6 cellular contexts compared by ENCODE assay signal in the genomic region with DNA sequence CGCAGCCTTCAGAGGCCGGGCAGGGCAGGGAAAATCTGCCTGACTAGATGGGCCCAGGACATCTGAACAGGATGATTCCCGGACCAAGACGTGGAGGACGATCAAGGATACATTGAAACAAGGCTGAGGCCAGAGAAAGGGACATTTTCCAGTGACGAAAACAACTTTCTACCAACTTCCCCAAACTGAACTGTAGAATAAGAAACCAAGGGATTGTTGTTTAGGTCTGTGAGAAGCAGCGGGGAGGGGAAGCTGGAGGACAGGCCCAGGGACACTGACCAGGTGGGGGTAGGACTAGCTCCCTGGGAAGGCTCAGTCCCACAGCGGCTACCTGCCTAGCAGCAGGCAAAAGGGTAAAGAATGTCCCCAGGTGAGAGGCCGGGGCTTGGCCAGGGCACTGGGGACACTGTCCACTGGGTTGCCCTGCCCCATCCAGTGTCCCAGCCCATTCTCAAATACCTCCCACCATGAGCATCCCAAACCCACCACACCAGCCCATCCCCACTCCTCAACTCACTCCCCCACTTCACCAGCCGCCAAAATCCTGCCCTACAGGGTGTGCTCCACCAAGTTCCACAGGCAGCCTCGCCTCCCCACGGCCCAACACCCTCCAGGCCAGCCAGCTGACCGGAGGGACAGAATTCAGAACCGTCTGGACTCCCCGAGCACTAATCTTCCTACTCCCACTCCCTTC. TPM values are rescaled to one million over a fixed set of nuclear protein-coding genes. Genes with fewer than 3 reads are reported as not detected.
DNase-seq lines count a peak whose midpoint lies in the region; ATAC-seq and TF ChIP-seq lines count a peak whose summit lies in the region.

No MANE protein-coding gene starts in this region.

- H3K4me3 ChIP-seq in choroid plexus epithelial cell (ENCODE audit: low read depth, low read length), result peak overlapping the region; percentile 99
- H3K4me3 ChIP-seq in ovary, result peak overlapping the region; percentile 90

- TF ChIP-seq EP300 in ovary (IDR thresholded peaks at IDR 0.05), result no peak

- H3K27me3 ChIP-seq in H9 (ENCODE audit: insufficient read depth, low read length), result no peaks in the 10 kb centered on the region
- no peaks in the 10 kb centered on the region for H3K27me3 ChIP-seq in ovary

- H4K91ac ChIP-seq in H9 (ENCODE audit: insufficient read length, low read depth, low read length), result no peak overlapping the region

- H3K9me3 Mint-ChIP-seq in H9, result no peaks in the 10 kb centered on the region
- no peaks in the 10 kb centered on the region for H3K9me3 Mint-ChIP-seq in activated CD4-positive, alpha-beta memory T cell treated with anti-CD3 and anti-CD28 coated beads for 36 hours
- no peaks in the 10 kb centered on the region for H3K9me3 Mint-ChIP-seq in HFFc6

- no peak for ATAC-seq in GM18505 (IDR thresholded peaks at IDR 0.05; ENCODE audit: unreplicated experiment)

- no peaks in the 10 kb centered on the region for H3K36me3 ChIP-seq in ovary

- H3K4me1 ChIP-seq in H9 (ENCODE audit: insufficient read depth, low read length), result peaks cover 30% of the 10 kb centered on the region
- H3K4me1 ChIP-seq in ovary (ENCODE audit: insufficient read depth), result peaks cover 19% of the 10 kb centered on the region

- H3K27ac ChIP-seq in H9 (ENCODE audit: insufficient read length, low read depth, low read length) (no peak overlapping the region), ovary (peak overlapping the region; percentile 97 to 98)

- no peaks in the 10 kb centered on the region for H3K79me1 ChIP-seq in H9 (ENCODE audit: insufficient read depth, low read depth, low read length, poor library complexity, severe bottlenecking)

- no peak overlapping the region for H2BK12ac ChIP-seq in H9 (ENCODE audit: insufficient read length, low read depth, low read length)

- peaks cover 0 to 8% (median 0%) of the 10 kb centered on the region in 3 experiments; a peak in 2 of 7 replicates for H3K36me3 Mint-ChIP-seq in H9 (ENCODE audit: insufficient read depth in 1 of 3, low read depth in 3 of 3)
- H3K36me3 Mint-ChIP-seq in activated CD4-positive, alpha-beta memory T cell treated with anti-CD3 and anti-CD28 coated beads for 36 hours, result no peaks in the 10 kb centered on the region
- H3K36me3 Mint-ChIP-seq in HFFc6 (ENCODE audit: low read depth), result no peaks in the 10 kb centered on the region; the same call in 1 of the 2 replicates

- no peak for DNase-seq in H9
- DNase-seq in choroid plexus epithelial cell (ENCODE audit: low read depth), result no peak
- DNase-seq in ovary, result no peak
- DNase-seq in activated CD4-positive, alpha-beta memory T cell treated with anti-CD3 and anti-CD28 coated beads for 36 hours, result no peak
- DNase-seq in HFFc6, result no peak

- H3K9me3 ChIP-seq in H9 (ENCODE audit: control insufficient read depth, low read depth, low read length) (no peaks in the 10 kb centered on the region), ovary (no peaks in the 10 kb centered on the region)

- H3K18ac ChIP-seq in H9 (ENCODE audit: insufficient read length, low read depth, low read length), result no peak overlapping the region

- TF ChIP-seq CTCF in H9 (conservative IDR thresholded peaks at IDR 0.05) (no peak), choroid plexus epithelial cell (conservative IDR thresholded peaks at IDR 0.05; ENCODE audit: low read depth, low read length) (no peak), ovary (IDR thresholded peaks at IDR 0.05) (no peak), HFFc6 (IDR thresholded peaks at IDR 0.05) (no peak)

- intact Hi-C loops in ovary (cut with DNase I), result no loop called here
- intact Hi-C loops in activated CD4-positive, alpha-beta memory T cell treated with anti-CD3 and anti-CD28 coated beads for 36 hours (cut with micrococcal nuclease), result no loop called here

- H3K9ac ChIP-seq in H9 (ENCODE audit: extremely low read depth, insufficient read length, low read length), result peak overlapping the region; percentile 73

- no peaks in the 10 kb centered on the region for H4K20me1 ChIP-seq in H9 (ENCODE audit: control insufficient read depth, insufficient read depth, insufficient read length)

- no CpG with 5 or more reads among the region's 15 CpGs for WGBS in H9 (ENCODE audit: extremely low coverage, insufficient read length, low lambda C conversion rate)
- 0 to 1% (median 1%) methylated on average over 15 of the region's 15 CpGs for WGBS in ovary, 3 donors

- POLR2A ChIA-PET in activated CD4-positive, alpha-beta memory T cell treated with anti-CD3 and anti-CD28 coated beads for 36 hours (lab: Charles Lee), result interaction anchor here (0.6 to 2.2 kb wide), 2 partner anchors 122 to 194 kb away, joined by 3 to 7 read pairs; partner anchors contain the start of gene GAPDH

- no peak overlapping the region for H3K4ac ChIP-seq in H9 (ENCODE audit: low read depth, low read length)

- H3K27ac Mint-ChIP-seq in H9, result peak overlapping the region in 2 of 3 experiments; percentile 82 to 87; a peak in 5 of 7 replicates
- H3K27ac Mint-ChIP-seq in activated CD4-positive, alpha-beta memory T cell treated with anti-CD3 and anti-CD28 coated beads for 36 hours, result no peak overlapping the region
- no peak overlapping the region for H3K27ac Mint-ChIP-seq in HFFc6

- H3K4me2 ChIP-seq in H9 (ENCODE audit: insufficient read depth, insufficient read length, low read length), result peak overlapping the region; percentile 97

- no peak overlapping the region for H3K14ac ChIP-seq in H9 (ENCODE audit: insufficient read depth, low read length)

- H3K4me1 Mint-ChIP-seq in H9 (peaks cover 26 to 30% of the 10 kb centered on the region in 2 experiments), HFFc6 (ENCODE audit: low read depth) (peaks cover 33% of the 10 kb centered on the region)
- peaks cover 30% of the 10 kb centered on the region for H3K4me1 Mint-ChIP-seq in activated CD4-positive, alpha-beta memory T cell treated with anti-CD3 and anti-CD28 coated beads for 36 hours (ENCODE audit: low read depth)

- no peak overlapping the region for H2AK5ac ChIP-seq in H9 (ENCODE audit: insufficient read length, low read length)

- no peak overlapping the region for H2BK15ac ChIP-seq in H9 (ENCODE audit: low read depth, low read length)

- no peak overlapping the region for H3K56ac ChIP-seq in H9 (ENCODE audit: insufficient read length, low read depth, low read length)

- H3K79me2 ChIP-seq in H9 (ENCODE audit: insufficient read depth, low read length), result peaks cover 29% of the 10 kb centered on the region; the same call in 1 of the 2 replicates

- H3K4me3 Mint-ChIP-seq in H9 (no peak overlapping the region), HFFc6 (no peak overlapping the region)
- H3K4me3 Mint-ChIP-seq in activated CD4-positive, alpha-beta memory T cell treated with anti-CD3 and anti-CD28 coated beads for 36 hours, result no peak overlapping the region

- H2BK120ac ChIP-seq in H9 (ENCODE audit: low read depth, low read length, poor library complexity, severe bottlenecking), result no peak overlapping the region

- H3K27me3 Mint-ChIP-seq in H9 (ENCODE audit: low read depth), result no peaks in the 10 kb centered on the region; the same call in 1 of the 2 replicates
- H3K27me3 Mint-ChIP-seq in activated CD4-positive, alpha-beta memory T cell treated with anti-CD3 and anti-CD28 coated beads for 36 hours, result no peaks in the 10 kb centered on the region
- H3K27me3 Mint-ChIP-seq in HFFc6 (ENCODE audit: insufficient read depth), result peaks cover 1% of the 10 kb centered on the region; the same call in 1 of the 2 replicates

- H2AFZ ChIP-seq in H9 (ENCODE audit: low read length), result no peak overlapping the region

- H2BK20ac ChIP-seq in H9 (ENCODE audit: low read depth, low read length, poor library complexity, severe bottlenecking), result no peak overlapping the region

- CTCF ChIA-PET in activated CD4-positive, alpha-beta memory T cell treated with anti-CD3 and anti-CD28 coated beads for 36 hours (lab: Charles Lee), result no interaction called here

- no peak overlapping the region for H4K5ac ChIP-seq in H9 (ENCODE audit: insufficient read length, low read depth, low read length)

- TF ChIP-seq POLR2A in ovary (IDR thresholded peaks at IDR 0.05) (no peak), GM18505 (IDR thresholded peaks at IDR 0.05; ENCODE audit: borderline replicate concordance, extremely low read depth, insufficient read depth, insufficient read length) (no peak)

- no peak overlapping the region for H3T11ph ChIP-seq in H9 (ENCODE audit: low read length)

- no peak overlapping the region for H4K8ac ChIP-seq in H9 (replicated peaks; ENCODE audit: insufficient read length, low read depth, low read length)

- no peak overlapping the region for H3K23ac ChIP-seq in H9 (ENCODE audit: insufficient read length, low read depth, low read length)

- H3K23me2 ChIP-seq in H9 (ENCODE audit: insufficient read length, low read depth, low read length, poor library complexity, severe bottlenecking), result peaks cover 24% of the 10 kb centered on the region

- H2BK5ac ChIP-seq in H9 (ENCODE audit: insufficient read length, low read length), result no peak overlapping the region

RNA-seq across cellular contexts. Expression of gene TNFRSF1A, which starts 1.0 kb away (rescaled TPM):
- total RNA-seq in H9 (2021), result 55.9 and 59.9 TPM in 2 replicates
- 100 to 1,000 TPM; 116 to 274 (median 179) TPM for total RNA-seq in ovary
- polyA plus RNA-seq in ovary, result 100 to 1,000 TPM in 1 of 2 donors, 10 to 100 TPM in 1; 92.8 to 230 TPM
- 10 to 100 TPM; 47.5 to 49.6 TPM for total RNA-seq in activated CD4-positive, alpha-beta memory T cell treated with anti-CD3 and anti-CD28 coated beads for 36 hours
- total RNA-seq in HFFc6 (2021; fragmentation: NEBNext Ultra II Directional; extraction: Animal tissue kit (Norgen Biotek cat#: 25700)), result 100 to 1,000 TPM; 105 to 122 (median 112) TPM

RNA-seq across cellular contexts. Expression of gene PLEKHG6, which starts 30.4 kb away (rescaled TPM):
- total RNA-seq in H9 (2021), result 17.7 and 20.0 TPM in 2 replicates
- total RNA-seq in ovary, result 1 to 10 TPM in 1 of 7 donors, under 1 TPM in 5, not detected in 1; 0.17 to 1.7 (median 0.51) TPM
- under 1 TPM in 1 of 2 donors, not detected in 1; 0.13 TPM for polyA plus RNA-seq in ovary
- total RNA-seq in activated CD4-positive, alpha-beta memory T cell treated with anti-CD3 and anti-CD28 coated beads for 36 hours, result not detected
- not detected for total RNA-seq in HFFc6 (2021; fragmentation: NEBNext Ultra II Directional; extraction: Animal tissue kit (Norgen Biotek cat#: 25700))

RNA-seq across cellular contexts. Expression of gene SCNN1A, which starts 34.5 kb away (rescaled TPM):
- total RNA-seq in H9 (2021), result 104 and 111 TPM in 2 replicates
- total RNA-seq in ovary, result 100 to 1,000 TPM in 1 of 7 donors, 10 to 100 TPM in 4, 1 to 10 TPM in 2; 3.3 to 141 (median 17.0) TPM
- 1 to 10 TPM; 1.2 to 1.6 TPM for polyA plus RNA-seq in ovary
- total RNA-seq in activated CD4-positive, alpha-beta memory T cell treated with anti-CD3 and anti-CD28 coated beads for 36 hours, result under 1 TPM; 0.17 to 0.26 TPM
- under 1 TPM in 1 of 6 experiments, not detected in 5; 0.18 TPM for total RNA-seq in HFFc6 (2021; fragmentation: NEBNext Ultra II Directional; extraction: Animal tissue kit (Norgen Biotek cat#: 25700))

RNA-seq across cellular contexts. Expression of gene LTBR, which starts 43.1 kb away (rescaled TPM):
- total RNA-seq in H9 (2021), result 3.4 and 4.8 TPM in 2 replicates
- total RNA-seq in ovary, result 100 to 1,000 TPM in 3 of 7 donors, 10 to 100 TPM in 4; 55.8 to 131 (median 92.6) TPM
- polyA plus RNA-seq in ovary, result 10 to 100 TPM; 21.9 to 65.7 TPM
- total RNA-seq in activated CD4-positive, alpha-beta memory T cell treated with anti-CD3 and anti-CD28 coated beads for 36 hours, result 1 to 10 TPM; 1.5 to 1.9 TPM
- 100 to 1,000 TPM in 3 of 6 experiments, 10 to 100 TPM in 3; 91.5 to 124 (median 106) TPM for total RNA-seq in HFFc6 (2021; fragmentation: NEBNext Ultra II Directional; extraction: Animal tissue kit (Norgen Biotek cat#: 25700))

Comparison
In these comparisons a context has a peak if more than half of its experiments do, and no peak if none do; other contexts are left out.
1. H3K27ac Mint-ChIP-seq: peak in H9 (2 of 3); none in activated CD4-positive, alpha-beta memory T cell treated with anti-CD3 and anti-CD28 coated beads for 36 hours (single experiment) and HFFc6 (single experiment).